ENCODE assay signal across 8 cellular contexts in the genomic region with DNA sequence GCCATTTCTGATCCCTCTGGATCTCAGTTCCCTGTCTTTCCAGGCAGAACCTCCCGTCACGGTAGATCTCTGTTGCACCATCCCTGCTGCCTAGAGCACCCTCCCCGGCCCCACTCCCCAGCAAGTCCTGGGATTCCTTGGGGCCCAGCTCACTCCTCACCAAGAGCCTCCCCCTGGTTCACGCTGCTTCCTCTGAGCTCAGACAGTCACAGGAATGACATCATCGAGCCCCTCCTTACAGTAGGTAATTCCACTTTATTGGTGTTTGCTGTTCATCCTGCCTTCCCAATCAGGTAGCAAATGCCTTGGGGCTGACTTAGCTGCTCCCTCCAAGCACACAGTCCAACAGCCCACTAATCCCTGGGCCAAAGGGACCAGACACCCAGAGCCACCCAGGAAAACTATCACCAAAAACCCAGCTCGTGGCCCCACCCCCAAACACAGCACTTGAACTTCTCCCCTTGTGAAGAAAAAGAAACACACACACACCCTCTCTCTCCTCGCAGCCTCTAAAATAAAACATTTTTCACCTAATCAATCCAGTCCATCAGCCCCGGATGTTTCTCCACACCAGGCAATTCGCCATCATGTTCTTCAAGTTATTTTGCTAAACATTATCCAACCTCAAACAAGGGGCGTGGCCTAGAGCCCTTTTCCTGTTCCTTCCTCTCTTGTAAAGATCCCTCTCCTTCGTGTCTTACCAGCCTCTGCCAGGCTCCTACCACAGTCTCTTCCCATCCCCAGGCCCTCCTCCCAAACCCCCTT. TPM values are rescaled to one million over a fixed set of nuclear protein-coding genes. Genes with fewer than 3 reads are reported as not detected.
A peak's percentile ranks its signal among the peaks of the same experiment; 100 is the strongest.
DNase-seq lines count a peak whose midpoint lies in the region; TF ChIP-seq lines count a peak whose summit lies in the region.

No MANE protein-coding gene starts in this region.

- TF ChIP-seq CTCF in tibial artery (IDR thresholded peaks at IDR 0.05) (no peak), brain microvascular endothelial cell (IDR thresholded peaks at IDR 0.05; ENCODE audit: low read depth, low read length, missing control alignments) (no peak)

- intact Hi-C loops in activated T-helper 1 cell treated with anti-CD3 and anti-CD28 coated beads, Interleukin-12 subunit alpha, Interleukin-12 subunit beta, Interleukin-2, Interleukin-4 antibody, amounts not matched to agents 30 ng/mL and 10 ng/mL and 1 ng/mL, durations not matched to agents 14 hours and 24 hours and 36 hours (cut with micrococcal nuclease) = loop anchor here (10.0 kb wide), 1 partner anchor 852 kb away; a partner anchor contains a TSS
- intact Hi-C loops in tibial artery (cut with DNase I; ENCODE audit: low total_unique reads) = loop anchor here (5.0 to 10.0 kb wide), 2 partner anchors 40 to 182 kb away; a partner anchor contains a TSS

- H3K4me3 Mint-ChIP-seq in activated T-cell treated with anti-CD3 and anti-CD28 coated beads, Interleukin-2, amount 50 U/mL, for 24 hours = peak overlapping the region; percentile 98
- peak overlapping the region; percentile 95 for H3K4me3 Mint-ChIP-seq in activated T-helper 1 cell treated with anti-CD3 and anti-CD28 coated beads, Interleukin-12 subunit alpha, Interleukin-12 subunit beta, Interleukin-2, Interleukin-4 antibody, amounts not matched to agents 30 ng/mL and 10 ng/mL and 1 ng/mL, durations not matched to agents 14 hours and 24 hours and 36 hours

- peaks cover 26% of the 10 kb centered on the region for H3K36me3 Mint-ChIP-seq in activated T-cell treated with anti-CD3 and anti-CD28 coated beads, Interleukin-2, amount 50 U/mL, for 24 hours (ENCODE audit: low read depth)
- H3K36me3 Mint-ChIP-seq in activated T-helper 1 cell treated with anti-CD3 and anti-CD28 coated beads, Interleukin-12 subunit alpha, Interleukin-12 subunit beta, Interleukin-2, Interleukin-4 antibody, amounts not matched to agents 30 ng/mL and 10 ng/mL and 1 ng/mL, durations not matched to agents 14 hours and 24 hours and 36 hours (ENCODE audit: low read depth) = peaks cover 9% of the 10 kb centered on the region

- no peak for DNase-seq in activated T-cell treated with anti-CD3 and anti-CD28 coated beads, Interleukin-2, amount 50 U/mL, for 24 hours
- DNase-seq in activated T-cell treated with anti-CD3 and anti-CD28 coated beads for 4 hours (no peak), tibial artery (peak in 1 of 2 donors; percentile 60), brain microvascular endothelial cell (no peak), AG20443 (ENCODE audit: low spot score) (no peak), pons (ENCODE audit: low spot score) (no peak)
- no peak for DNase-seq in activated T-helper 1 cell treated with anti-CD3 and anti-CD28 coated beads, Interleukin-12 subunit alpha, Interleukin-12 subunit beta, Interleukin-2, Interleukin-4 antibody, amounts not matched to agents 30 ng/mL and 10 ng/mL and 1 ng/mL, durations not matched to agents 14 hours and 24 hours and 36 hours (ENCODE audit: low spot score)

- H3K27me3 ChIP-seq in layer of hippocampus (ENCODE audit: control insufficient read depth, insufficient read depth, low read length) = no peaks in the 10 kb centered on the region
- H3K27me3 ChIP-seq in tibial artery = no peaks in the 10 kb centered on the region
- no peaks in the 10 kb centered on the region for H3K27me3 ChIP-seq in brain microvascular endothelial cell (replicated peaks)

- H3K4me1 Mint-ChIP-seq in activated T-cell treated with anti-CD3 and anti-CD28 coated beads, Interleukin-2, amount 50 U/mL, for 24 hours (ENCODE audit: low read depth) = peaks cover 69% of the 10 kb centered on the region
- peaks cover 57% of the 10 kb centered on the region for H3K4me1 Mint-ChIP-seq in activated T-helper 1 cell treated with anti-CD3 and anti-CD28 coated beads, Interleukin-12 subunit alpha, Interleukin-12 subunit beta, Interleukin-2, Interleukin-4 antibody, amounts not matched to agents 30 ng/mL and 10 ng/mL and 1 ng/mL, durations not matched to agents 14 hours and 24 hours and 36 hours (ENCODE audit: low read depth)

- H3K27ac ChIP-seq in layer of hippocampus (ENCODE audit: low read depth, low read length) = peak overlapping the region; percentile 42
- H3K27ac ChIP-seq in tibial artery = peak overlapping the region; percentile 86 to 97
- no peak overlapping the region for H3K27ac ChIP-seq in brain microvascular endothelial cell

- in situ Hi-C loops in brain microvascular endothelial cell (cut with HindIII; ENCODE audit: low pct_ligation_motif_present, low sequenced_read_pairs) = no loop called here

- H3K4me3 ChIP-seq in tibial artery (peak overlapping the region in 1 of 2 donors; percentile 93), brain microvascular endothelial cell (ENCODE audit: low read depth, low read length) (no peak overlapping the region)

- H3K27me3 Mint-ChIP-seq in activated T-cell treated with anti-CD3 and anti-CD28 coated beads, Interleukin-2, amount 50 U/mL, for 24 hours = no peaks in the 10 kb centered on the region
- H3K27me3 Mint-ChIP-seq in activated T-helper 1 cell treated with anti-CD3 and anti-CD28 coated beads, Interleukin-12 subunit alpha, Interleukin-12 subunit beta, Interleukin-2, Interleukin-4 antibody, amounts not matched to agents 30 ng/mL and 10 ng/mL and 1 ng/mL, durations not matched to agents 14 hours and 24 hours and 36 hours (ENCODE audit: insufficient read depth) = peaks cover 4% of the 10 kb centered on the region

- H3K27ac Mint-ChIP-seq in activated T-cell treated with anti-CD3 and anti-CD28 coated beads, Interleukin-2, amount 50 U/mL, for 24 hours = peak overlapping the region; percentile 99
- peak overlapping the region; percentile 79 for H3K27ac Mint-ChIP-seq in activated T-helper 1 cell treated with anti-CD3 and anti-CD28 coated beads, Interleukin-12 subunit alpha, Interleukin-12 subunit beta, Interleukin-2, Interleukin-4 antibody, amounts not matched to agents 30 ng/mL and 10 ng/mL and 1 ng/mL, durations not matched to agents 14 hours and 24 hours and 36 hours

- H3K9me3 Mint-ChIP-seq in activated T-cell treated with anti-CD3 and anti-CD28 coated beads, Interleukin-2, amount 50 U/mL, for 24 hours = no peaks in the 10 kb centered on the region
- no peaks in the 10 kb centered on the region for H3K9me3 Mint-ChIP-seq in activated T-helper 1 cell treated with anti-CD3 and anti-CD28 coated beads, Interleukin-12 subunit alpha, Interleukin-12 subunit beta, Interleukin-2, Interleukin-4 antibody, amounts not matched to agents 30 ng/mL and 10 ng/mL and 1 ng/mL, durations not matched to agents 14 hours and 24 hours and 36 hours

- H3K4me1 ChIP-seq in tibial artery = peaks cover 14 to 75% (median 64%) of the 10 kb centered on the region in 4 donors

- no peaks in the 10 kb centered on the region for H3K9me3 ChIP-seq in tibial artery

- H3K36me3 ChIP-seq in tibial artery (no peaks in the 10 kb centered on the region), brain microvascular endothelial cell (replicated peaks) (peaks cover 3% of the 10 kb centered on the region)

RNA-seq across cellular contexts. Expression of a gene that starts 2.5 kb away (rescaled TPM):
- 66.4 and 68.7 TPM in 2 replicates for total RNA-seq in activated T-helper 1 cell treated with anti-CD3 and anti-CD28 coated beads, Interleukin-12 subunit alpha, Interleukin-12 subunit beta, Interleukin-2, Interleukin-4 antibody, amounts not matched to agents 30 ng/mL and 10 ng/mL and 1 ng/mL, durations not matched to agents 14 hours and 24 hours and 36 hours

RNA-seq across cellular contexts. Expression of a gene that starts 28.3 kb away (rescaled TPM):
- total RNA-seq in activated T-helper 1 cell treated with anti-CD3 and anti-CD28 coated beads, Interleukin-12 subunit alpha, Interleukin-12 subunit beta, Interleukin-2, Interleukin-4 antibody, amounts not matched to agents 30 ng/mL and 10 ng/mL and 1 ng/mL, durations not matched to agents 14 hours and 24 hours and 36 hours = 9.6 and 10.8 TPM in 2 replicates

RNA-seq across cellular contexts. Expression of a gene that starts 40.7 kb away (rescaled TPM):
- 0.05 TPM in 1 of 2 replicates, not detected in the other for total RNA-seq in activated T-helper 1 cell treated with anti-CD3 and anti-CD28 coated beads, Interleukin-12 subunit alpha, Interleukin-12 subunit beta, Interleukin-2, Interleukin-4 antibody, amounts not matched to agents 30 ng/mL and 10 ng/mL and 1 ng/mL, durations not matched to agents 14 hours and 24 hours and 36 hours
